Comparison of ENCODE assay signal across 9 cellular contexts in genomic region chr6:15066433-15067337, GRCh38.
DNase-seq lines count a peak whose midpoint lies in the region; ATAC-seq and TF ChIP-seq lines count a peak whose summit lies in the region.
"Had no signal": no experiment of that assay in that cellular context is flagged by ENCODE, and none has a peak within 500 bp of the region (broad histone marks: within the 10 kb centered on the region; RNA-seq: fewer than 3 reads in every experiment).

No MANE protein-coding gene starts in this region.

- peaks cover 7 to 14% of the 10 kb centered on the region in 2 donors for H3K4me1 ChIP-seq in adrenal gland (replicated peaks in 1 of 2)
- H3K4me1 ChIP-seq in heart right ventricle, result peaks cover 0 to 57% (median 6%) of the 10 kb centered on the region in 9 donors
- peaks cover 16 to 21% (median 18%) of the 10 kb centered on the region in 3 donors for H3K4me1 ChIP-seq in skeletal muscle tissue (ENCODE audit: control insufficient read depth in 3 of 3, insufficient read depth in 3 of 3, low read length in 3 of 3)

- H3K27ac Mint-ChIP-seq in CD4-positive, alpha-beta T cell, result no peak overlapping the region
- H3K27ac Mint-ChIP-seq in glutamatergic neuron (ENCODE audit: unreplicated experiment), result no peak overlapping the region
- H3K27ac Mint-ChIP-seq: activated T-helper 17 cell treated with anti-CD3 and anti-CD28 coated beads, Interleukin-2, amount 50 U/mL, for 72 hours had no signal

- DNase-seq in H4 (ENCODE audit: low spot score), result peak; percentile 21
- peak; percentile 52 to 84 (median 77) for DNase-seq in adrenal gland
- peak in 1 of 2 donors; percentile 54 for DNase-seq in heart right ventricle
- DNase-seq in T-helper 9 cell, result no peak
- no peak for DNase-seq in activated naive CD4-positive, alpha-beta T cell treated with anti-CD3 and anti-CD28 coated beads, Interleukin-2, amount 50 U/mL, for 16 hours
- no peak for DNase-seq in CD4-positive, alpha-beta T cell
- no peak for DNase-seq in glutamatergic neuron

- H3K9me3 ChIP-seq in adrenal gland (replicated peaks in 1 of 3) (no peaks in the 10 kb centered on the region), heart right ventricle (no peaks in the 10 kb centered on the region), skeletal muscle tissue (ENCODE audit: control insufficient read depth in 3 of 3, low read length in 3 of 3) (no peaks in the 10 kb centered on the region)
- no peaks in the 10 kb centered on the region for H3K9me3 ChIP-seq in CD4-positive, alpha-beta T cell (ENCODE audit: control insufficient read depth, low read length)

- H3K36me3 Mint-ChIP-seq in CD4-positive, alpha-beta T cell (ENCODE audit: low read depth), result no peaks in the 10 kb centered on the region
- no peaks in the 10 kb centered on the region for H3K36me3 Mint-ChIP-seq in glutamatergic neuron (ENCODE audit: unreplicated experiment)

- intact Hi-C loops in adrenal gland (cut with DNase I) (no loop called here), heart right ventricle (cut with DNase I) (no loop called here)
- intact Hi-C loops in CD4-positive, alpha-beta T cell (cut with DNase I, micrococcal nuclease), result no loop called here

- TF ChIP-seq CTCF in adrenal gland (IDR thresholded peaks at IDR 0.05) (no peak), heart right ventricle (IDR thresholded peaks at IDR 0.05) (no peak), glutamatergic neuron (IDR thresholded peaks at IDR 0.05; ENCODE audit: partially characterized antibody, unreplicated experiment) (no peak)
- TF ChIP-seq CTCF in CD4-positive, alpha-beta T cell (IDR thresholded peaks at IDR 0.05), result no peak

- POLR2A ChIA-PET in CD4-positive, alpha-beta T cell (lab: Charles Lee), result interaction anchor here (0.5 kb wide), 1 partner anchor 242 kb away, joined by 3 read pairs; no protein-coding TSS in a partner anchor

- peak; percentile 60 to 93 (median 78) for ATAC-seq in heart right ventricle
- ATAC-seq in CD4-positive, alpha-beta T cell (ENCODE audit: poor library complexity), result no peak
- ATAC-seq: activated T-helper 17 cell treated with anti-CD3 and anti-CD28 coated beads, Interleukin-2, amount 50 U/mL, for 72 hours had no signal

- WGBS in adrenal gland, 4 donors, result 48 to 55% (median 52%) methylated on average over 19 of the region's 19 CpGs
- 70 to 71% methylated on average over 19 of the region's 19 CpGs for WGBS in heart right ventricle, 2 donors

- no peak overlapping the region for H3K9ac ChIP-seq in skeletal muscle tissue (ENCODE audit: low read depth in 1 of 3, low read length in 3 of 3)

- H3K36me3 ChIP-seq in adrenal gland (replicated peaks in 1 of 2) (no peaks in the 10 kb centered on the region), heart right ventricle (no peaks in the 10 kb centered on the region), skeletal muscle tissue (ENCODE audit: control insufficient read depth in 3 of 3, insufficient read depth in 3 of 3, low read length in 3 of 3) (no peaks in the 10 kb centered on the region)

- CTCF ChIA-PET in CD4-positive, alpha-beta T cell (lab: Charles Lee), result no interaction called here

- H3K27me3 ChIP-seq in adrenal gland (no peaks in the 10 kb centered on the region), heart right ventricle (no peaks in the 10 kb centered on the region), skeletal muscle tissue (ENCODE audit: control insufficient read depth in 3 of 3, insufficient read depth in 3 of 3, low read length in 3 of 3) (no peaks in the 10 kb centered on the region)
- H3K27me3 ChIP-seq in CD4-positive, alpha-beta T cell (ENCODE audit: control insufficient read depth, insufficient read depth, low read length), result no peaks in the 10 kb centered on the region

- H3K9me3 Mint-ChIP-seq in CD4-positive, alpha-beta T cell, result no peaks in the 10 kb centered on the region
- peaks cover 5% of the 10 kb centered on the region for H3K9me3 Mint-ChIP-seq in glutamatergic neuron (ENCODE audit: unreplicated experiment)
- H3K9me3 Mint-ChIP-seq: activated T-helper 17 cell treated with anti-CD3 and anti-CD28 coated beads, Interleukin-2, amount 50 U/mL, for 72 hours had no signal

- H3K27me3 Mint-ChIP-seq in CD4-positive, alpha-beta T cell, result no peaks in the 10 kb centered on the region
- H3K27me3 Mint-ChIP-seq in glutamatergic neuron (ENCODE audit: unreplicated experiment), result peaks cover 4% of the 10 kb centered on the region
- H3K27me3 Mint-ChIP-seq: activated T-helper 17 cell treated with anti-CD3 and anti-CD28 coated beads, Interleukin-2, amount 50 U/mL, for 72 hours had no signal

- H3K27ac ChIP-seq in adrenal gland (peak overlapping the region; percentile 24 to 89 (median 62)), heart right ventricle (peak overlapping the region in 7 of 10 donors; percentile 16 to 91 (median 50)), skeletal muscle tissue (ENCODE audit: low read depth, low read length) (peak overlapping the region; percentile 54)
- H3K27ac ChIP-seq in CD4-positive, alpha-beta T cell (ENCODE audit: low read depth, low read length), result no peak overlapping the region

- H3K4me3 ChIP-seq in adrenal gland, result no peak overlapping the region
- no peak overlapping the region for H3K4me3 ChIP-seq in heart right ventricle
- H3K4me3 ChIP-seq in skeletal muscle tissue (ENCODE audit: low read length in 3 of 3), result no peak overlapping the region

- H3K4me1 Mint-ChIP-seq in CD4-positive, alpha-beta T cell (ENCODE audit: low read depth), result no peaks in the 10 kb centered on the region
- peaks cover 6% of the 10 kb centered on the region for H3K4me1 Mint-ChIP-seq in glutamatergic neuron (ENCODE audit: low read depth, unreplicated experiment)

- no peak for TF ChIP-seq POLR2A in adrenal gland (IDR thresholded peaks at IDR 0.05)

- no peak overlapping the region for H3K4me3 Mint-ChIP-seq in CD4-positive, alpha-beta T cell
- no peak overlapping the region for H3K4me3 Mint-ChIP-seq in glutamatergic neuron (ENCODE audit: unreplicated experiment)
- H3K4me3 Mint-ChIP-seq: activated T-helper 17 cell treated with anti-CD3 and anti-CD28 coated beads, Interleukin-2, amount 50 U/mL, for 72 hours had no signal

Comparison
In these comparisons a context has a peak if more than half of its experiments do, and no peak if none do; other contexts are left out.
1. DNase-seq: peak in H4 (single experiment) and adrenal gland (7 of 7); none in T-helper 9 cell (single experiment), activated naive CD4-positive, alpha-beta T cell treated with anti-CD3 and anti-CD28 coated beads, Interleukin-2, amount 50 U/mL, for 16 hours (single experiment), CD4-positive, alpha-beta T cell (0 of 10) and glutamatergic neuron (single experiment).